Comparison of ENCODE assay signal across 21 cellular contexts in the genomic region with DNA sequence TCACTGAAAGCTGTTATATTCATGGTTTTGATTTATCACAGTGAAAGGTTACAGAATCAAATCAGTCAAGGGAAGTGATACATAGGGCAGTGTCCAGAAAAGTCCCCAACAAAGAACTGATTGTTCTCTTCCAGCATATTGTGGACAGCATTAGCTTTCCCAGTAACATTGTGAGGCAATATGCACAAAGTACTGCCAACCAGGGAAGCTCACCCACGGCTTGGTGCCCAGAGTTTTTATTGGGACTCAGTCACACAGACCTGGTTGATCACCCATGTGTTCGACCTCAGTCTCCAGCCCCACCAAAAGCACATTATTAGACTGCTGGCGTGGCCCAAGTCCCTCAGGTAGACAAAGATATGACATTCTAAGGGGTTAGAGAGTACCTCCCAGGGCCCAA.
DNase-seq lines count a peak whose midpoint lies in the region; ATAC-seq, FAIRE-seq and TF ChIP-seq lines count a peak whose summit lies in the region.
"Had no signal": no experiment of that assay in that cellular context is flagged by ENCODE, and none has a peak within 500 bp of the region (broad histone marks: within the 10 kb centered on the region; RNA-seq: fewer than 3 reads in every experiment).

No MANE protein-coding gene starts in this region.

- H3K18ac ChIP-seq in H9 (ENCODE audit: insufficient read length, low read depth, low read length), result no peak overlapping the region

- H4K91ac ChIP-seq in H9 (ENCODE audit: insufficient read length, low read depth, low read length), result no peak overlapping the region

- ATAC-seq in HG02610 (IDR thresholded peaks at IDR 0.05; ENCODE audit: unreplicated experiment), result peak; percentile 76
- ATAC-seq in pancreas, result peak; percentile 74 to 92 (median 87)
- ATAC-seq in HG03442 (IDR thresholded peaks at IDR 0.05; ENCODE audit: unreplicated experiment), result no peak
- ATAC-seq: activated T-cell treated with anti-CD3 and anti-CD28 coated beads, Interleukin-2, amount 50 U/mL, for 72 hours; naive thymus-derived CD4-positive, alpha-beta T cell had no signal

- BruUV-seq in mammary epithelial cell (replicated peaks; lab: Mats Ljungman, UMichigan), result no TSS peak

- CTCF ChIA-PET in mammary epithelial cell (lab: Charles Lee; ENCODE audit: low non-redundant PET), result no interaction called here

- dilution Hi-C loops in mammary epithelial cell (cut with HindIII; ENCODE audit: low sequenced_read_pairs), result no loop called here

- no peak overlapping the region for H3K4me3 Mint-ChIP-seq in H9
- H3K4me3 Mint-ChIP-seq: activated CD4-positive, alpha-beta T cell treated with anti-CD3 and anti-CD28 coated beads, Interleukin-2, amount 10 ng/mL, durations not matched to agents 7 days and 5 days; activated T-cell treated with anti-CD3 and anti-CD28 coated beads, Interleukin-2, amount 50 U/mL, for 72 hours; naive thymus-derived CD4-positive, alpha-beta T cell had no signal

- peaks cover 11% of the 10 kb centered on the region in 2 experiments for H3K4me1 Mint-ChIP-seq in H9
- H3K4me1 Mint-ChIP-seq: activated CD4-positive, alpha-beta T cell treated with anti-CD3 and anti-CD28 coated beads, Interleukin-2, amount 10 ng/mL, durations not matched to agents 7 days and 5 days; naive thymus-derived CD4-positive, alpha-beta T cell had no signal

- no peaks in the 10 kb centered on the region for H3K79me1 ChIP-seq in H9 (ENCODE audit: insufficient read depth, low read depth, low read length, poor library complexity, severe bottlenecking)

- H2AK5ac ChIP-seq in H9 (ENCODE audit: insufficient read length, low read length), result no peak overlapping the region

- H3K27ac ChIP-seq in mammary epithelial cell (ENCODE audit: insufficient read depth, low read depth, low read length), result peak overlapping the region; percentile 9
- H3K27ac ChIP-seq in pancreas, result peak overlapping the region in 2 of 4 donors; percentile 62 to 64
- no peak overlapping the region for H3K27ac ChIP-seq in H9 (ENCODE audit: insufficient read length, low read depth, low read length)
- H3K27ac ChIP-seq: colonic mucosa, upper lobe of left lung had no signal

- intact Hi-C loops in mammary epithelial cell (cut with micrococcal nuclease), result loop anchor here (5.0 to 10.0 kb wide), 2 partner anchors 154 to 226 kb away; a partner anchor contains a TSS
- intact Hi-C loops in pancreas (cut with DNase I), result no loop called here

- no peaks in the 10 kb centered on the region for H3K27me3 ChIP-seq in mammary epithelial cell (ENCODE audit: insufficient read depth, low read length)
- H3K27me3 ChIP-seq in pancreas, result no peaks in the 10 kb centered on the region
- H3K27me3 ChIP-seq in H9 (ENCODE audit: insufficient read depth, low read length), result no peaks in the 10 kb centered on the region
- H3K27me3 ChIP-seq: colonic mucosa, upper lobe of left lung had no signal

- no peaks in the 10 kb centered on the region; a peak in 1 of 7 replicates for H3K36me3 Mint-ChIP-seq in H9 (ENCODE audit: insufficient read depth in 1 of 3, low read depth in 3 of 3)
- H3K36me3 Mint-ChIP-seq: naive thymus-derived CD4-positive, alpha-beta T cell had no signal

- H3K79me2 ChIP-seq in mammary epithelial cell (ENCODE audit: insufficient read depth, low read length), result no peaks in the 10 kb centered on the region
- H3K79me2 ChIP-seq in H9 (ENCODE audit: insufficient read depth, low read length), result no peaks in the 10 kb centered on the region

- no peaks in the 10 kb centered on the region for H3K27me3 Mint-ChIP-seq in H9 (ENCODE audit: low read depth)
- H3K27me3 Mint-ChIP-seq: activated CD4-positive, alpha-beta T cell treated with anti-CD3 and anti-CD28 coated beads, Interleukin-2, amount 10 ng/mL, durations not matched to agents 7 days and 5 days had no signal

- H3K9me3 ChIP-seq in mammary epithelial cell (replicated peaks; ENCODE audit: insufficient read depth, low read length) (no peaks in the 10 kb centered on the region), pancreas (no peaks in the 10 kb centered on the region), H9 (ENCODE audit: control insufficient read depth, low read depth, low read length) (no peaks in the 10 kb centered on the region)
- H3K9me3 ChIP-seq: colonic mucosa, upper lobe of left lung had no signal

- no peaks in the 10 kb centered on the region for H3K23me2 ChIP-seq in H9 (ENCODE audit: insufficient read length, low read depth, low read length, poor library complexity, severe bottlenecking)

- H2BK15ac ChIP-seq in H9 (ENCODE audit: low read depth, low read length), result no peak overlapping the region

- no peak overlapping the region for H2BK120ac ChIP-seq in H9 (ENCODE audit: low read depth, low read length, poor library complexity, severe bottlenecking)

- H2AFZ ChIP-seq in mammary epithelial cell (ENCODE audit: low read depth, low read length), result peak overlapping the region; percentile 40
- no peak overlapping the region for H2AFZ ChIP-seq in H9 (ENCODE audit: low read length)

- H3K56ac ChIP-seq in H9 (ENCODE audit: insufficient read length, low read depth, low read length), result no peak overlapping the region

- H3K4me3 ChIP-seq in mammary epithelial cell (replicated peaks in 1 of 3; ENCODE audit: insufficient read depth in 1 of 3, low read depth in 2 of 3, low read length in 3 of 3), result no peak overlapping the region
- H3K4me3 ChIP-seq in pancreas, result no peak overlapping the region
- H3K4me3 ChIP-seq: colonic mucosa, upper lobe of left lung had no signal

- FAIRE-seq in pancreas (lab: Jason Lieb, UNC), result no peak
- FAIRE-seq: GM18507 had no signal

- no peak overlapping the region for H4K5ac ChIP-seq in H9 (ENCODE audit: insufficient read length, low read depth, low read length)

- no peak overlapping the region for H3T11ph ChIP-seq in H9 (ENCODE audit: low read length)

- peaks cover 2 to 3% of the 10 kb centered on the region in 2 experiments; a peak in 3 of 5 replicates for H3K9me3 Mint-ChIP-seq in H9
- H3K9me3 Mint-ChIP-seq: activated CD4-positive, alpha-beta T cell treated with anti-CD3 and anti-CD28 coated beads, Interleukin-2, amount 10 ng/mL, durations not matched to agents 7 days and 5 days had no signal

- peaks cover 16% of the 10 kb centered on the region for H3K4me1 ChIP-seq in mammary epithelial cell (ENCODE audit: insufficient read depth, low read length)
- H3K4me1 ChIP-seq in pancreas, result peaks cover 0 to 3% (median 3%) of the 10 kb centered on the region in 3 donors
- no peaks in the 10 kb centered on the region for H3K4me1 ChIP-seq in H9 (ENCODE audit: insufficient read depth, low read length)
- H3K4me1 ChIP-seq: colonic mucosa had no signal

- H3K9ac ChIP-seq in mammary epithelial cell (ENCODE audit: insufficient read depth, low read length) (no peak overlapping the region), H9 (ENCODE audit: extremely low read depth, insufficient read length, low read length) (no peak overlapping the region)

- no peak overlapping the region for H3K23ac ChIP-seq in H9 (ENCODE audit: insufficient read length, low read depth, low read length)

- H2BK5ac ChIP-seq in H9 (ENCODE audit: insufficient read length, low read length), result no peak overlapping the region

- H3K14ac ChIP-seq in H9 (ENCODE audit: insufficient read depth, low read length), result no peak overlapping the region

- H3K36me3 ChIP-seq in mammary epithelial cell (ENCODE audit: insufficient read depth, low read length) (no peaks in the 10 kb centered on the region), pancreas (no peaks in the 10 kb centered on the region)
- H3K36me3 ChIP-seq: colonic mucosa, upper lobe of left lung had no signal

- 50% methylated on average over 3 of the region's 3 CpGs for WGBS in mammary epithelial cell (ENCODE audit: low coverage, missing lambda C conversion rate)
- WGBS in pancreas, 2 donors, result 51 to 59% methylated on average over 3 of the region's 3 CpGs
- no CpG with 5 or more reads among the region's 3 CpGs for WGBS in H9 (ENCODE audit: extremely low coverage, insufficient read length, low lambda C conversion rate)

- in situ Hi-C loops in mammary epithelial cell (cut with MboI; ENCODE audit: low sequenced_read_pairs in 2 of 2), result no loop called here

- no peak overlapping the region for H3K27ac Mint-ChIP-seq in H9
- H3K27ac Mint-ChIP-seq: activated CD4-positive, alpha-beta T cell treated with anti-CD3 and anti-CD28 coated beads, Interleukin-2, amount 10 ng/mL, durations not matched to agents 7 days and 5 days; activated T-cell treated with anti-CD3 and anti-CD28 coated beads, Interleukin-2, amount 50 U/mL, for 72 hours had no signal

- H3K4me2 ChIP-seq in mammary epithelial cell (ENCODE audit: insufficient read depth, low read depth, low read length), result no peak overlapping the region
- no peak overlapping the region for H3K4me2 ChIP-seq in H9 (ENCODE audit: insufficient read depth, insufficient read length, low read length)

- no peak overlapping the region for H4K8ac ChIP-seq in H9 (replicated peaks; ENCODE audit: insufficient read length, low read depth, low read length)

- no peaks in the 10 kb centered on the region for H4K20me1 ChIP-seq in mammary epithelial cell (ENCODE audit: insufficient read depth, low read length)
- no peaks in the 10 kb centered on the region for H4K20me1 ChIP-seq in H9 (ENCODE audit: control insufficient read depth, insufficient read depth, insufficient read length)

- H3K4ac ChIP-seq in H9 (ENCODE audit: low read depth, low read length), result no peak overlapping the region

- DNase-seq in COLO829 (ENCODE audit: low spot score) (peak; percentile 88), mammary epithelial cell (peak; percentile 86), pancreas (peak in 3 of 6 donors; percentile 13 to 38 (median 21)), germinal center (ENCODE audit: low spot score) (no peak), NCI-H2081 treated with DMSO at 0.1 percent for 48 hours (lab: John Stamatoyannopoulos, UW) (no peak), H9 (no peak)
- DNase-seq: activated CD4-positive, alpha-beta T cell treated with anti-CD3 and anti-CD28 coated beads, Interleukin-2, amount 10 ng/mL, durations not matched to agents 7 days and 5 days; activated T-cell treated with anti-CD3 and anti-CD28 coated beads, Interleukin-2, amount 50 U/mL, for 72 hours; colonic mucosa; erythroblast; GDM1; naive thymus-derived CD4-positive, alpha-beta T cell; NK-92 treated with Interleukin-12 subunit alpha and Interleukin-12 subunit beta, amount 100 ng/mL, for 24 hours; retina; SIG-M5; stimulated activated CD4-positive, alpha-beta T cell treated with anti-CD3 and anti-CD28 coated beads, Interleukin-2, amount 100 ng/mL, for 24 hours; stimulated activated CD8-positive, alpha-beta memory T cell treated with anti-CD3 and anti-CD28 coated beads, Interleukin-4, amount 100 ng/mL, for 48 hours; upper lobe of left lung had no signal

- no peak overlapping the region for H2BK12ac ChIP-seq in H9 (ENCODE audit: insufficient read length, low read depth, low read length)

- TF ChIP-seq CTCF in mammary epithelial cell (conservative IDR thresholded peaks at IDR 0.05 in 1 of 2, IDR thresholded peaks at IDR 0.05 in 1 of 2; ENCODE audit: extremely low read depth in 1 of 2, insufficient read depth in 1 of 2, low read depth in 1 of 2, low read length in 2 of 2), result no peak
- TF ChIP-seq CTCF in pancreas (IDR thresholded peaks at IDR 0.05), result no peak
- no peak for TF ChIP-seq CTCF in H9 (conservative IDR thresholded peaks at IDR 0.05)

- no peak overlapping the region for H2BK20ac ChIP-seq in H9 (ENCODE audit: low read depth, low read length, poor library complexity, severe bottlenecking)

Comparison
In these comparisons a context has a peak if more than half of its experiments do, and no peak if none do; other contexts are left out.
1. DNase-seq: peak in COLO829 (single experiment) and mammary epithelial cell (single experiment); none in germinal center (single experiment), NCI-H2081 treated with DMSO at 0.1 percent for 48 hours (single experiment) and H9 (single experiment).